27 cellular contexts compared by ENCODE assay signal in genomic region chr3:125440970-125441369, GRCh38.
"Had no signal": no experiment of that assay in that cellular context is flagged by ENCODE, and none has a peak within 500 bp of the region (broad histone marks: within the 10 kb centered on the region; RNA-seq: fewer than 3 reads in every experiment).

No MANE protein-coding gene starts in this region.

- ATAC-seq: naive thymus-derived CD4-positive, alpha-beta T cell had no signal

- DNase-seq: activated CD4-positive, alpha-beta memory T cell treated with anti-CD3 and anti-CD28 coated beads, Interleukin-2, amount 10 ng/mL, durations not matched to agents 7 days and 5 days; activated CD4-positive, alpha-beta T cell treated with anti-CD3 and anti-CD28 coated beads for 1 hour; activated CD4-positive, alpha-beta T cell treated with anti-CD3 and anti-CD28 coated beads, Interleukin-2, amount 10 ng/mL, durations not matched to agents 7 days and 5 days; activated CD8-positive, alpha-beta memory T cell treated with anti-CD3 and anti-CD28 coated beads, Interleukin-2, amount 50 U/mL, for 48 hours; activated gamma-delta T cell; activated naive CD4-positive, alpha-beta T cell treated with anti-CD3 and anti-CD28 coated beads, Interleukin-2, amount 50 U/mL, for 16 hours; activated T-cell treated with anti-CD3 and anti-CD28 coated beads, Interleukin-2, amount 50 U/mL, for 24 hours; amygdala; dermis blood vessel endothelial cell; effector CD4-positive, alpha-beta T cell; foreskin melanocyte; heart right ventricle; midbrain; naive thymus-derived CD4-positive, alpha-beta T cell; occipital lobe; stimulated activated naive CD4-positive, alpha-beta T cell; SW 1271; T-helper 9 cell had no signal

- FAIRE-seq: colon had no signal

- H3K27ac Mint-ChIP-seq: activated CD4-positive, alpha-beta memory T cell treated with anti-CD3 and anti-CD28 coated beads, Interleukin-2, amount 10 ng/mL, durations not matched to agents 7 days and 5 days; activated CD4-positive, alpha-beta T cell treated with anti-CD3 and anti-CD28 coated beads, Interleukin-2, amount 10 ng/mL, durations not matched to agents 7 days and 5 days; activated T-cell treated with anti-CD3 and anti-CD28 coated beads, Interleukin-2, amount 50 U/mL, for 24 hours; T-helper 1 cell treated with Interleukin-12 subunit alpha and Interleukin-12 subunit beta and Interleukin-4 antibody, amounts not matched to agents 30 μg/mL and 1 μg/mL, for 36 hours; type B pancreatic cell had no signal

- H3K4me3 Mint-ChIP-seq: activated CD4-positive, alpha-beta memory T cell treated with anti-CD3 and anti-CD28 coated beads, Interleukin-2, amount 10 ng/mL, durations not matched to agents 7 days and 5 days; activated CD4-positive, alpha-beta T cell treated with anti-CD3 and anti-CD28 coated beads, Interleukin-2, amount 10 ng/mL, durations not matched to agents 7 days and 5 days; activated T-cell treated with anti-CD3 and anti-CD28 coated beads, Interleukin-2, amount 50 U/mL, for 24 hours; naive thymus-derived CD4-positive, alpha-beta T cell; T-helper 1 cell treated with Interleukin-12 subunit alpha and Interleukin-12 subunit beta and Interleukin-4 antibody, amounts not matched to agents 30 μg/mL and 1 μg/mL, for 36 hours; type B pancreatic cell had no signal

- H3K27me3 Mint-ChIP-seq: activated CD4-positive, alpha-beta memory T cell treated with anti-CD3 and anti-CD28 coated beads, Interleukin-2, amount 10 ng/mL, durations not matched to agents 7 days and 5 days; activated T-cell treated with anti-CD3 and anti-CD28 coated beads, Interleukin-2, amount 50 U/mL, for 24 hours; type B pancreatic cell had no signal

- H3K9me3 Mint-ChIP-seq: activated CD4-positive, alpha-beta memory T cell treated with anti-CD3 and anti-CD28 coated beads, Interleukin-2, amount 10 ng/mL, durations not matched to agents 7 days and 5 days; activated T-cell treated with anti-CD3 and anti-CD28 coated beads, Interleukin-2, amount 50 U/mL, for 24 hours; T-helper 1 cell treated with Interleukin-12 subunit alpha and Interleukin-12 subunit beta and Interleukin-4 antibody, amounts not matched to agents 30 μg/mL and 1 μg/mL, for 36 hours; type B pancreatic cell had no signal

- H3K9me3 ChIP-seq: vagina had no signal

- H3K36me3 ChIP-seq: breast epithelium, right atrium auricular region, thoracic aorta, vagina had no signal

- H3K27ac ChIP-seq: breast epithelium, esophagus muscularis mucosa, heart right ventricle, left lung, right atrium auricular region, thoracic aorta, vagina had no signal

- H3K4me3 ChIP-seq: breast epithelium, esophagus muscularis mucosa, heart right ventricle, left lung, right atrium auricular region, thoracic aorta, vagina had no signal

- H3K4me1 ChIP-seq: breast epithelium, left lung, right atrium auricular region, vagina had no signal

- H3K27me3 ChIP-seq: breast epithelium, esophagus muscularis mucosa, heart right ventricle, left lung, right atrium auricular region, vagina had no signal

- H3K4me1 Mint-ChIP-seq: activated CD4-positive, alpha-beta memory T cell treated with anti-CD3 and anti-CD28 coated beads, Interleukin-2, amount 10 ng/mL, durations not matched to agents 7 days and 5 days; activated CD4-positive, alpha-beta T cell treated with anti-CD3 and anti-CD28 coated beads, Interleukin-2, amount 10 ng/mL, durations not matched to agents 7 days and 5 days had no signal
